In genomic region chr3:13867727-13868126, GRCh38 we compare ENCODE assay signal across 25 cellular contexts.
DNase-seq lines count a peak whose midpoint lies in the region; ATAC-seq and TF ChIP-seq lines count a peak whose summit lies in the region.
"Had no signal": no experiment of that assay in that cellular context is flagged by ENCODE, and none has a peak within 500 bp of the region (broad histone marks: within the 10 kb centered on the region; RNA-seq: fewer than 3 reads in every experiment).

No MANE protein-coding gene starts in this region.

- no peaks in the 10 kb centered on the region for H3K36me3 ChIP-seq in tibial artery
- H3K36me3 ChIP-seq: adrenal gland, left ventricle myocardium inferior, ovary had no signal

- H3K4me3 ChIP-seq in tibial artery, result no peak overlapping the region
- H3K4me3 ChIP-seq: adrenal gland, body of pancreas, dorsolateral prefrontal cortex, left ventricle myocardium inferior, ovary had no signal

- CTCF ChIA-PET in activated naive CD4-positive, alpha-beta T cell treated with anti-CD3 and anti-CD28 coated beads, Interleukin-2, amount 10 ng/mL, durations not matched to agents 7 days and 5 days (lab: Charles Lee), result no interaction called here
- CTCF ChIA-PET in RWPE1 (lab: Yijun Ruan, JAX), result no interaction called here

- H3K9me3 Mint-ChIP-seq in activated naive CD4-positive, alpha-beta T cell treated with anti-CD3 and anti-CD28 coated beads, Interleukin-2, amount 10 ng/mL, durations not matched to agents 7 days and 5 days, result peaks cover 4% of the 10 kb centered on the region
- no peaks in the 10 kb centered on the region for H3K9me3 Mint-ChIP-seq in stimulated activated effector memory CD8-positive, alpha-beta T cell treated with anti-CD3 and anti-CD28 coated beads, Interleukin-12 subunit alpha, Interleukin-12 subunit beta, amount 100 ng/mL, for 72 hours
- H3K9me3 Mint-ChIP-seq: activated T-helper 2 cell treated with anti-CD3 and anti-CD28 coated beads, Interferon-gamma antibody, Interleukin-2, Interleukin-4, amounts not matched to agents 10 μg/mL and 5 μg/mL and 100 μg/mL, durations not matched to agents 14 hours and 24 hours and 36 hours; mesothelial cell of epicardium; natural killer cell; type B pancreatic cell had no signal

- H3K4me1 Mint-ChIP-seq in activated naive CD4-positive, alpha-beta T cell treated with anti-CD3 and anti-CD28 coated beads, Interleukin-2, amount 10 ng/mL, durations not matched to agents 7 days and 5 days, result peaks cover 57% of the 10 kb centered on the region
- peaks cover 51% of the 10 kb centered on the region for H3K4me1 Mint-ChIP-seq in stimulated activated effector memory CD8-positive, alpha-beta T cell treated with anti-CD3 and anti-CD28 coated beads, Interleukin-12 subunit alpha, Interleukin-12 subunit beta, amount 100 ng/mL, for 72 hours
- H3K4me1 Mint-ChIP-seq: mesothelial cell of epicardium had no signal

- peaks cover 0 to 30% of the 10 kb centered on the region in 2 donors for H3K27me3 ChIP-seq in tibial artery
- H3K27me3 ChIP-seq: adrenal gland, body of pancreas, ovary had no signal

- intact Hi-C loops in tibial artery (cut with DNase I; ENCODE audit: low total_unique reads), result no loop called here

- TF ChIP-seq CTCF in RWPE1 (conservative IDR thresholded peaks at IDR 0.05; ENCODE audit: low read depth), result no peak
- TF ChIP-seq CTCF in tibial artery (IDR thresholded peaks at IDR 0.05), result no peak

- POLR2A ChIA-PET in RWPE1 (lab: Yijun Ruan, JAX; ENCODE audit: low non-redundant PET), result no interaction called here

- no peak for ATAC-seq in stimulated activated effector memory CD8-positive, alpha-beta T cell treated with anti-CD3 and anti-CD28 coated beads, Interleukin-12 subunit alpha, Interleukin-12 subunit beta, amount 100 ng/mL, for 72 hours
- ATAC-seq: body of pancreas, natural killer cell, right cardiac atrium had no signal

- no peak overlapping the region for H3K4me3 Mint-ChIP-seq in activated naive CD4-positive, alpha-beta T cell treated with anti-CD3 and anti-CD28 coated beads, Interleukin-2, amount 10 ng/mL, durations not matched to agents 7 days and 5 days
- no peak overlapping the region for H3K4me3 Mint-ChIP-seq in stimulated activated effector memory CD8-positive, alpha-beta T cell treated with anti-CD3 and anti-CD28 coated beads, Interleukin-12 subunit alpha, Interleukin-12 subunit beta, amount 100 ng/mL, for 72 hours
- H3K4me3 Mint-ChIP-seq: activated CD4-positive, alpha-beta T cell treated with anti-CD3 and anti-CD28 coated beads, Interleukin-2, amount 10 ng/mL, durations not matched to agents 24 days and 14 days; mesothelial cell of epicardium; natural killer cell; type B pancreatic cell had no signal

- DNase-seq in activated naive CD4-positive, alpha-beta T cell treated with anti-CD3 and anti-CD28 coated beads, Interleukin-2, amount 10 ng/mL, durations not matched to agents 7 days and 5 days, result no peak
- no peak for DNase-seq in activated naive CD4-positive, alpha-beta T cell treated with Interleukin-2 at 50 U/mL for 16 hours
- no peak for DNase-seq in RWPE1 (ENCODE audit: low spot score)
- peak; percentile 53 for DNase-seq in inferior parietal cortex (ENCODE audit: extremely low spot score)
- no peak for DNase-seq in stimulated activated effector memory CD8-positive, alpha-beta T cell treated with anti-CD3 and anti-CD28 coated beads, Interleukin-12 subunit alpha, Interleukin-12 subunit beta, amount 100 ng/mL, for 72 hours (ENCODE audit: low spot score in 2 of 2)
- no peak for DNase-seq in NCI-H748 treated with DMSO at 0.1 percent for 48 hours (lab: John Stamatoyannopoulos, UW)
- DNase-seq in NCI-H1105 (lab: John Stamatoyannopoulos, UW), result no peak
- DNase-seq in tibial artery, result no peak
- DNase-seq: ACHN; activated CD4-positive, alpha-beta T cell treated with anti-CD3 and anti-CD28 coated beads, Interleukin-2, amount 10 ng/mL, durations not matched to agents 24 days and 14 days; adrenal gland; body of pancreas; DMS79 treated with DMSO at 0.1 percent for 48 hours; left ventricle myocardium inferior; natural killer cell; NCI-H2081; NCI-H2227 treated with DMSO at 0.1 percent for 48 hours; NCI-H774; ovary; right cardiac atrium; RPMI8226 had no signal

- H3K9me3 ChIP-seq in tibial artery, result peaks cover 0 to 7% (median 0%) of the 10 kb centered on the region in 3 donors
- H3K9me3 ChIP-seq: adrenal gland, body of pancreas, ovary had no signal

- H3K36me3 Mint-ChIP-seq in activated naive CD4-positive, alpha-beta T cell treated with anti-CD3 and anti-CD28 coated beads, Interleukin-2, amount 10 ng/mL, durations not matched to agents 7 days and 5 days, result peaks cover 2% of the 10 kb centered on the region
- H3K36me3 Mint-ChIP-seq in stimulated activated effector memory CD8-positive, alpha-beta T cell treated with anti-CD3 and anti-CD28 coated beads, Interleukin-12 subunit alpha, Interleukin-12 subunit beta, amount 100 ng/mL, for 72 hours, result no peaks in the 10 kb centered on the region
- H3K36me3 Mint-ChIP-seq: natural killer cell had no signal

- H3K27me3 Mint-ChIP-seq in activated naive CD4-positive, alpha-beta T cell treated with anti-CD3 and anti-CD28 coated beads, Interleukin-2, amount 10 ng/mL, durations not matched to agents 7 days and 5 days, result peaks cover 34% of the 10 kb centered on the region

- H3K4me1 ChIP-seq in tibial artery, result no peaks in the 10 kb centered on the region
- H3K4me1 ChIP-seq: adrenal gland, body of pancreas, left ventricle myocardium inferior had no signal

- H3K27ac Mint-ChIP-seq in activated naive CD4-positive, alpha-beta T cell treated with anti-CD3 and anti-CD28 coated beads, Interleukin-2, amount 10 ng/mL, durations not matched to agents 7 days and 5 days, result peak overlapping the region; percentile 42
- H3K27ac Mint-ChIP-seq in stimulated activated effector memory CD8-positive, alpha-beta T cell treated with anti-CD3 and anti-CD28 coated beads, Interleukin-12 subunit alpha, Interleukin-12 subunit beta, amount 100 ng/mL, for 72 hours, result peak overlapping the region; percentile 86
- H3K27ac Mint-ChIP-seq: activated T-helper 2 cell treated with anti-CD3 and anti-CD28 coated beads, Interferon-gamma antibody, Interleukin-2, Interleukin-4, amounts not matched to agents 10 μg/mL and 5 μg/mL and 100 μg/mL, durations not matched to agents 14 hours and 24 hours and 36 hours; mesothelial cell of epicardium; natural killer cell; type B pancreatic cell had no signal

- H3K27ac ChIP-seq in RWPE1 (peak overlapping the region; percentile 10; the same call in 1 of the 2 replicates), tibial artery (no peak overlapping the region)
- H3K27ac ChIP-seq: adrenal gland, body of pancreas, left ventricle myocardium inferior, ovary had no signal
